1 cellular context compared by ENCODE assay signal in genomic region chr10:102151774-102152544, GRCh38.
A peak's percentile ranks its signal among the peaks of the same experiment; 100 is the strongest.
TF ChIP-seq lines count a peak whose summit lies in the region.

Gene NOLC1 (plus strand): TSS chr10:102152389. CDS start chr10:102152411, 22 bp downstream.

TF ChIP-seq in K562, 482 proteins besides CTCF, POLR2A, EP300 and RAD21 (continued from another document and continues in another):
- no peak for TF ChIP-seq ELK1 (CRISPR knock-in tag; IDR thresholded peaks at IDR 0.05)
- no peak for TF ChIP-seq KLF10 (CRISPR knock-in tag; IDR thresholded peaks at IDR 0.05)
- no peak for TF ChIP-seq DIDO1 (tag; IDR thresholded peaks at IDR 0.05; ENCODE audit: low read depth)
- no peak for TF ChIP-seq ZNF134 (CRISPR knock-in tag; conservative IDR thresholded peaks at IDR 0.05)
- TF ChIP-seq SMAD2 (IDR thresholded peaks at IDR 0.05; ENCODE audit: low read depth, low read length): no peak
- TF ChIP-seq FOXA1 (IDR thresholded peaks at IDR 0.05; ENCODE audit: borderline replicate concordance): no peak
- no peak for TF ChIP-seq ZNF140 (CRISPR knock-in tag; IDR thresholded peaks at IDR 0.05)
- no peak for TF ChIP-seq ZNF282 (CRISPR knock-in tag; IDR thresholded peaks at IDR 0.05)
- peak; percentile 57 for TF ChIP-seq MXD1 (CRISPR knock-in tag; IDR thresholded peaks at IDR 0.05; ENCODE audit: borderline replicate concordance, poor library complexity, severe bottlenecking)
- TF ChIP-seq ZNF639 (CRISPR knock-in tag; conservative IDR thresholded peaks at IDR 0.05 in 1 of 2, IDR thresholded peaks at IDR 0.05 in 1 of 2): peak in 1 of 2 experiments; percentile 91; a peak in 2 of 4 replicates
- no peak for TF ChIP-seq THRB (CRISPR knock-in tag; conservative IDR thresholded peaks at IDR 0.05)
- no peak for TF ChIP-seq RERE (CRISPR knock-in tag; IDR thresholded peaks at IDR 0.05; ENCODE audit: borderline replicate concordance)
- no peak for TF ChIP-seq ATF4 (CRISPR knock-in tag; IDR thresholded peaks at IDR 0.05)
- no peak; the same call in 1 of the 2 replicates for TF ChIP-seq TCF3 (CRISPR knock-in tag; IDR thresholded peaks at IDR 0.05)
- no peak for TF ChIP-seq TSC22D4 (tag; IDR thresholded peaks at IDR 0.05)
- TF ChIP-seq NR2F6 (CRISPR knock-in tag; IDR thresholded peaks at IDR 0.05): no peak
- TF ChIP-seq SPI1 (IDR thresholded peaks at IDR 0.05; ENCODE audit: borderline replicate concordance, low read depth, low read length): no peak
- peak; percentile 97 for TF ChIP-seq E2F4 (CRISPR knock-in tag; IDR thresholded peaks at IDR 0.05; ENCODE audit: low read depth)
- no peak for TF ChIP-seq USF2 (CRISPR knock-in tag; IDR thresholded peaks at IDR 0.05)
- peak; percentile 75 for TF ChIP-seq MBD2 (IDR thresholded peaks at IDR 0.05; ENCODE audit: borderline replicate concordance, low read depth)
- TF ChIP-seq ATF2 (CRISPR knock-in tag; IDR thresholded peaks at IDR 0.05): no peak
- no peak for TF ChIP-seq SNIP1 (IDR thresholded peaks at IDR 0.05; ENCODE audit: low read depth)
- peak; percentile 98 for TF ChIP-seq ATF7 (IDR thresholded peaks at IDR 0.05)
- TF ChIP-seq HMG20B (CRISPR knock-in tag; IDR thresholded peaks at IDR 0.05): no peak
- peak; percentile 85 for TF ChIP-seq HNRNPLL (IDR thresholded peaks at IDR 0.05; ENCODE audit: low read depth, low read length, poor library complexity, severe bottlenecking)
- no peak for TF ChIP-seq BRF1 (IDR thresholded peaks at IDR 0.05; ENCODE audit: borderline replicate concordance, extremely low read depth, insufficient read length)
- TF ChIP-seq ZNF583 (CRISPR knock-in tag; IDR thresholded peaks at IDR 0.05): no peak
- no peak for TF ChIP-seq CTCFL (IDR thresholded peaks at IDR 0.05; ENCODE audit: borderline replicate concordance, insufficient read depth, low read depth, low read length, poor library complexity, severe bottlenecking)
- TF ChIP-seq ERF (CRISPR knock-in tag; IDR thresholded peaks at IDR 0.05): no peak
- no peak for TF ChIP-seq KAT2B (IDR thresholded peaks at IDR 0.05; ENCODE audit: low read depth, low read length)
- TF ChIP-seq ETV5 (CRISPR knock-in tag; IDR thresholded peaks at IDR 0.05; ENCODE audit: low read depth): 0 out of 2 replicates have a peak, but pooled peaks have one; percentile 59
- 0 out of 4 replicates have a peak, but pooled peaks of 1 of the 2 experiments have one; percentile 8 for TF ChIP-seq ARNT (IDR thresholded peaks at IDR 0.05)
- no peak for TF ChIP-seq NFXL1 (CRISPR knock-in tag; IDR thresholded peaks at IDR 0.05)
- no peak for TF ChIP-seq NR1H2 (CRISPR knock-in tag; IDR thresholded peaks at IDR 0.05)
- no peak for TF ChIP-seq SRSF7 (optimal IDR thresholded peaks at IDR 0.05; ENCODE audit: low read depth, low read length)
- TF ChIP-seq ZNF316 (IDR thresholded peaks at IDR 0.05): no peak
- no peak for TF ChIP-seq TCF15 (CRISPR knock-in tag; IDR thresholded peaks at IDR 0.05)
- TF ChIP-seq NFATC3 (IDR thresholded peaks at IDR 0.05): no peak
- no peak for TF ChIP-seq RFX5 (IDR thresholded peaks at IDR 0.05; ENCODE audit: low read depth, low read length)
- TF ChIP-seq ZNF77 (CRISPR knock-in tag; IDR thresholded peaks at IDR 0.05): no peak
- 0 out of 2 replicates have a peak, but pooled peaks have one; percentile 30 for TF ChIP-seq HDAC8 (tag; IDR thresholded peaks at IDR 0.05)
- no peak for TF ChIP-seq MLLT1 (IDR thresholded peaks at IDR 0.05)
- TF ChIP-seq ILK (tag; IDR thresholded peaks at IDR 0.05; ENCODE audit: borderline replicate concordance, low read depth): no peak
- TF ChIP-seq ZKSCAN3 (CRISPR knock-in tag; IDR thresholded peaks at IDR 0.05): no peak
